ENCODE assay signal across 8 cellular contexts in the genomic region with DNA sequence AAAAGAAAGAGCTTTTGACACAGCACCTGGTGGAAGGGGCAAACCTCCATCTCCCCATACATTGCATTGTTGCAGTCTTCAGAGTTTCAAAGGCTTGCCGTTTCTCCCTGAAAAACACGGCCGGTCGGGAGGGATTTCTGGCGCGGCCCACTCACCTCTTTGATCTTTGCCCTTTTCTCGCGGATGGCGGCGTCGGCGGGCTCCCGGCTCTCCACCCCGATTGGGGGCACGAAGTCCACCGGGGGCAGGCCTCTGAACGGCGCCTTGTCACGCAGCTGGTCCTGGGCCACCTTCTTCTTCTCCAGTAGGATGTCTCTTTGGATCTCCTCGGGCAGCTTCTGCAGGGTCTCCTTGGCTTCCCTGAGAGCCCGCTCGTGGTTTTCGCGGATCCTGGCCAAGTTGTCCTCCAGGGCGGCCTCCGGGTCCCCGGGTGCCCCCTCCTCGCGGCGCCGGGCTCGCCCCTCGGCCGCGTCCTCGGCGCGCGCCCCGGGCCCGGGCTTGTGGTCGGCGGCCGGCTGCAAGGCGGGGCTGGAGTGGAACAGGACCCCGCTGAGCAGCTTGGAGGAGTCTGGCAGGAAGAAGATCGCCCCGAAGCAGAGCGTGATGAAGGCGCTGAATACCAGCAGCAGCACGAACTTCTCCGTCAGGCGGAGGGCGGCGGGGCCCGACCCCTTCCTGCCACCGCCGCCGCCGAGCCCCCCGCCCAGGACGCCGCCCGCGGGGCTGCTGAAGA. TPM values are rescaled to one million over a fixed set of nuclear protein-coding genes. Genes with fewer than 3 reads are reported as not detected.
DNase-seq lines count a peak whose midpoint lies in the region; ATAC-seq and TF ChIP-seq lines count a peak whose summit lies in the region.

No MANE protein-coding gene starts in this region.

- DNase-seq in BE2C, result peak; percentile 42
- peak; percentile 18 for DNase-seq in LoVo (ENCODE audit: low spot score)
- peak; percentile 22 for DNase-seq in activated T-cell treated with anti-CD3 and anti-CD28 coated beads for 48 hours (ENCODE audit: low read depth)
- DNase-seq in esophagus squamous epithelium (lab: John Stamatoyannopoulos, UW), result no peak
- DNase-seq in neural progenitor cell (ENCODE audit: low spot score), result peak; percentile 71
- peak; percentile 29 to 31 for DNase-seq in uterus
- no peak for DNase-seq in cortex of kidney (lab: John Stamatoyannopoulos, UW)

- 0% methylated on average over 18 to 22 of the region's 65 CpGs for WGBS in esophagus squamous epithelium, 2 donors

- H3K9me3 ChIP-seq in BE2C, result no peaks in the 10 kb centered on the region
- no peaks in the 10 kb centered on the region for H3K9me3 ChIP-seq in esophagus squamous epithelium
- H3K9me3 ChIP-seq in neural progenitor cell (ENCODE audit: low read depth), result no peaks in the 10 kb centered on the region
- no peaks in the 10 kb centered on the region for H3K9me3 ChIP-seq in uterus

- H3K27ac ChIP-seq in esophagus squamous epithelium, result peak overlapping the region; percentile 90 to 96 (median 92)
- H3K27ac ChIP-seq in neural progenitor cell, result no peak overlapping the region
- peak overlapping the region; percentile 93 to 96 for H3K27ac ChIP-seq in uterus

- H3K9ac ChIP-seq in neural progenitor cell, result no peak overlapping the region

- H3K9me3 Mint-ChIP-seq in neural progenitor cell, result no peaks in the 10 kb centered on the region

- peak overlapping the region; percentile 67 for H3K27ac Mint-ChIP-seq in neural progenitor cell

- H3K4me3 Mint-ChIP-seq in neural progenitor cell, result peak overlapping the region; percentile 87

- peak; percentile 12 for ATAC-seq in GM19455 (IDR thresholded peaks at IDR 0.05; ENCODE audit: unreplicated experiment)

- peaks cover 2% of the 10 kb centered on the region for H3K36me3 Mint-ChIP-seq in neural progenitor cell

- TF ChIP-seq CTCF in BE2C (IDR thresholded peaks at IDR 0.05; ENCODE audit: low read depth, low read length), result no peak
- TF ChIP-seq CTCF in esophagus squamous epithelium (IDR thresholded peaks at IDR 0.05), result no peak
- TF ChIP-seq CTCF in neural progenitor cell (IDR thresholded peaks at IDR 0.05), result no peak
- no peak for TF ChIP-seq CTCF in uterus (IDR thresholded peaks at IDR 0.05)

- H3K27me3 Mint-ChIP-seq in neural progenitor cell (ENCODE audit: insufficient read depth, low read depth), result peaks cover 3% of the 10 kb centered on the region

- H4K20me1 ChIP-seq in neural progenitor cell (ENCODE audit: low read depth), result peaks cover 15% of the 10 kb centered on the region

- H3F3A ChIP-seq in neural progenitor cell (ENCODE audit: low read depth), result peaks cover 9% of the 10 kb centered on the region

- H3K79me2 ChIP-seq in neural progenitor cell (ENCODE audit: low read depth), result no peaks in the 10 kb centered on the region

- peak overlapping the region; percentile 85 for H2AFZ ChIP-seq in neural progenitor cell (replicated peaks)

- peak overlapping the region; percentile 89 for H3K4me3 ChIP-seq in BE2C (ENCODE audit: low read depth, low read length)
- H3K4me3 ChIP-seq in esophagus squamous epithelium, result peak overlapping the region; percentile 72 to 97 (median 90)
- H3K4me3 ChIP-seq in neural progenitor cell, result peak overlapping the region; percentile 89
- H3K4me3 ChIP-seq in uterus, result peak overlapping the region; percentile 75 to 88

- H3K27me3 ChIP-seq in BE2C (no peaks in the 10 kb centered on the region), esophagus squamous epithelium (peaks cover 0 to 5% (median 0%) of the 10 kb centered on the region in 4 donors), neural progenitor cell (peaks cover 66% of the 10 kb centered on the region), uterus (no peaks in the 10 kb centered on the region)

- peaks cover 5% of the 10 kb centered on the region for H3K4me1 ChIP-seq in BE2C
- H3K4me1 ChIP-seq in esophagus squamous epithelium, result peaks cover 0 to 76% (median 12%) of the 10 kb centered on the region in 3 donors
- peaks cover 7% of the 10 kb centered on the region for H3K4me1 ChIP-seq in neural progenitor cell
- no peaks in the 10 kb centered on the region for H3K4me1 ChIP-seq in uterus

- peak overlapping the region; percentile 94 for H3K4me2 ChIP-seq in neural progenitor cell

- intact Hi-C loops in esophagus squamous epithelium (cut with DNase I) (loop anchor here (10.0 kb wide), 1 partner anchor 204 kb away; no protein-coding TSS in a partner anchor), uterus (cut with DNase I; ENCODE audit: low total_unique reads) (no loop called here)

- H3K4me1 Mint-ChIP-seq in neural progenitor cell, result peaks cover 24% of the 10 kb centered on the region

- peaks cover 12% of the 10 kb centered on the region for H3K36me3 ChIP-seq in BE2C
- no peaks in the 10 kb centered on the region for H3K36me3 ChIP-seq in esophagus squamous epithelium
- H3K36me3 ChIP-seq in neural progenitor cell, result no peaks in the 10 kb centered on the region
- no peaks in the 10 kb centered on the region for H3K36me3 ChIP-seq in uterus

- peak in 1 of 4 donors; percentile 25 for TF ChIP-seq POLR2A in esophagus squamous epithelium (IDR thresholded peaks at IDR 0.05)
- no peak for TF ChIP-seq POLR2A in uterus (IDR thresholded peaks at IDR 0.05)

RNA-seq across cellular contexts. Expression of a gene that starts 1.1 kb away (rescaled TPM):
- polyA plus RNA-seq in BE2C (2012; ENCODE audit: insufficient read depth, insufficient read length, low read depth), result 45.3 TPM
- total RNA-seq in esophagus squamous epithelium (10 to 100 TPM in 2 of 4 donors, 1 to 10 TPM in 2; 6.3 to 92.3 (median 22.4) TPM), neural progenitor cell (ENCODE audit: low replicate concordance) (4.0 and 5.2 TPM in 2 replicates), uterus (10 to 100 TPM; 30.0 to 99.0 (median 69.8) TPM)

Comparison
In these comparisons a context has a peak if more than half of its experiments do, and no peak if none do; other contexts are left out.
1. DNase-seq: peak in BE2C (single experiment), LoVo (single experiment), activated T-cell treated with anti-CD3 and anti-CD28 coated beads for 48 hours (single experiment), neural progenitor cell (single experiment) and uterus (2 of 2); none in esophagus squamous epithelium (single experiment) and cortex of kidney (single experiment).
2. Peak in every context shown above with its lines, with median percentiles within 50 percentile points of each other: H3K4me3 ChIP-seq.